ENCODE assay signal across 1 cellular context in the genomic region with DNA sequence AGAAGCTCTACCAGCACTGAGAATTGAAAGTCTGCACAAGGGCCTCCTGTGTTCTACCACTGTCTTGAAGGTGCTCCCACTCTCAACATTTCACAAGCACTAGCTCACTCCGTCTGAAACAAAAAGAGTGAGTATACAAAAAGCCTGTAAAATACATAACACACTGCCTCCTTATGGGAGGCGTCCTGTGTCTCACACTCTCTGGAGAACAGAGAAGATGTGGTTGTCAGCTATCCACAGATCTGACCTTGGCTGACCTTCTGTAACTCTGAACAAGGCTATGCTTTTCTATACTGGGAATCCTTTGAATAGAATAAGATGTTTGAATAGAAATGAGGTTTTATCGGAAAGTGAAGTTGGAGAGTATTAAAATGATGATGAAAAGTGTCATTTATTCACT.
TF ChIP-seq lines count a peak whose summit lies in the region.

No MANE protein-coding gene starts in this region.

TF ChIP-seq in SK-N-SH, 30 proteins besides CTCF, POLR2A, EP300 and RAD21 (continued from another document):
- TF ChIP-seq, protein P1, sequence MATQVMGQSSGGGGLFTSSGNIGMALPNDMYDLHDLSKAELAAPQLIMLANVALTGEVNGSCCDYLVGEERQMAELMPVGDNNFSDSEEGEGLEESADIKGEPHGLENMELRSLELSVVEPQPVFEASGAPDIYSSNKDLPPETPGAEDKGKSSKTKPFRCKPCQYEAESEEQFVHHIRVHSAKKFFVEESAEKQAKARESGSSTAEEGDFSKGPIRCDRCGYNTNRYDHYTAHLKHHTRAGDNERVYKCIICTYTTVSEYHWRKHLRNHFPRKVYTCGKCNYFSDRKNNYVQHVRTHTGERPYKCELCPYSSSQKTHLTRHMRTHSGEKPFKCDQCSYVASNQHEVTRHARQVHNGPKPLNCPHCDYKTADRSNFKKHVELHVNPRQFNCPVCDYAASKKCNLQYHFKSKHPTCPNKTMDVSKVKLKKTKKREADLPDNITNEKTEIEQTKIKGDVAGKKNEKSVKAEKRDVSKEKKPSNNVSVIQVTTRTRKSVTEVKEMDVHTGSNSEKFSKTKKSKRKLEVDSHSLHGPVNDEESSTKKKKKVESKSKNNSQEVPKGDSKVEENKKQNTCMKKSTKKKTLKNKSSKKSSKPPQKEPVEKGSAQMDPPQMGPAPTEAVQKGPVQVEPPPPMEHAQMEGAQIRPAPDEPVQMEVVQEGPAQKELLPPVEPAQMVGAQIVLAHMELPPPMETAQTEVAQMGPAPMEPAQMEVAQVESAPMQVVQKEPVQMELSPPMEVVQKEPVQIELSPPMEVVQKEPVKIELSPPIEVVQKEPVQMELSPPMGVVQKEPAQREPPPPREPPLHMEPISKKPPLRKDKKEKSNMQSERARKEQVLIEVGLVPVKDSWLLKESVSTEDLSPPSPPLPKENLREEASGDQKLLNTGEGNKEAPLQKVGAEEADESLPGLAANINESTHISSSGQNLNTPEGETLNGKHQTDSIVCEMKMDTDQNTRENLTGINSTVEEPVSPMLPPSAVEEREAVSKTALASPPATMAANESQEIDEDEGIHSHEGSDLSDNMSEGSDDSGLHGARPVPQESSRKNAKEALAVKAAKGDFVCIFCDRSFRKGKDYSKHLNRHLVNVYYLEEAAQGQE (IDR thresholded peaks at IDR 0.05; ENCODE audit: low read depth, low read length) = no peak
- TF ChIP-seq RFX5 (IDR thresholded peaks at IDR 0.05; ENCODE audit: low read length) = no peak
- no peak for TF ChIP-seq ELF1 (IDR thresholded peaks at IDR 0.05)
- TF ChIP-seq NFIC (IDR thresholded peaks at IDR 0.05; ENCODE audit: borderline replicate concordance) = no peak
- no peak for TF ChIP-seq FOXM1 (IDR thresholded peaks at IDR 0.05; ENCODE audit: low read depth)
- no peak for TF ChIP-seq RXRA (IDR thresholded peaks at IDR 0.05; ENCODE audit: borderline replicate concordance, low read depth)
TF ChIP-seq in SK-N-SH: peak in this region for 0.
